In genomic region chr4:126144838-126145237, GRCh38 we compare ENCODE assay signal across 1 cellular context.
TF ChIP-seq lines count a peak whose summit lies in the region.

No MANE protein-coding gene starts in this region.

TF ChIP-seq in IMR-90, 13 proteins besides CTCF, POLR2A, EP300 and RAD21:
- no peak for TF ChIP-seq FOS (IDR thresholded peaks at IDR 0.05; ENCODE audit: low read depth, low read length)
- TF ChIP-seq CEBPB (IDR thresholded peaks at IDR 0.05; ENCODE audit: low read depth, low read length) = peak; percentile 70; the same call in 1 of the 2 replicates
TF ChIP-seq in IMR-90: peak in this region for 1.
